Comparison of ENCODE assay signal across 8 cellular contexts in genomic region chr15:59349715-59350420, GRCh38. TPM values are rescaled to one million over a fixed set of nuclear protein-coding genes. Genes with fewer than 3 reads are reported as not detected.
DNase-seq lines count a peak whose midpoint lies in the region; ATAC-seq and TF ChIP-seq lines count a peak whose summit lies in the region.

No MANE protein-coding gene starts in this region.

- H3K9me3 ChIP-seq in SJSA1 (replicated peaks): no peaks in the 10 kb centered on the region
- H3K9me3 ChIP-seq in esophagus squamous epithelium: no peaks in the 10 kb centered on the region

- no peak for TF ChIP-seq CTCF in esophagus squamous epithelium (IDR thresholded peaks at IDR 0.05)

- WGBS in esophagus squamous epithelium, 2 donors: 36 to 53% methylated on average over 4 of the region's 4 CpGs

- DNase-seq in activated CD4-positive, CD25-positive, alpha-beta regulatory T cell treated with anti-CD3 and anti-CD28 coated beads, Interleukin-2, amount 50 U/mL, for 72 hours: no peak
- DNase-seq in SJSA1 (ENCODE audit: low read depth in 1 of 2, low spot score in 2 of 2) (peak; percentile 81), esophagus squamous epithelium (lab: John Stamatoyannopoulos, UW) (no peak), sciatic nerve (ENCODE audit: low spot score) (no peak), AML-193 (lab: John Stamatoyannopoulos, UW) (no peak), NCI-H2081 treated with DMSO at 0.1 percent for 48 hours (lab: John Stamatoyannopoulos, UW) (no peak)

- peak; percentile 95 to 97 for ATAC-seq in activated CD4-positive, CD25-positive, alpha-beta regulatory T cell treated with anti-CD3 and anti-CD28 coated beads, Interleukin-2, amount 50 U/mL, for 24 hours
- ATAC-seq in sciatic nerve: peak; percentile 76
- ATAC-seq in HG02885 (IDR thresholded peaks at IDR 0.05; ENCODE audit: poor library complexity, unreplicated experiment): no peak

- H3K27ac ChIP-seq in SJSA1: peak overlapping the region; percentile 73
- H3K27ac ChIP-seq in esophagus squamous epithelium: peak overlapping the region; percentile 69 to 87 (median 78)

- intact Hi-C loops in esophagus squamous epithelium (cut with DNase I): no loop called here
- intact Hi-C loops in sciatic nerve (cut with DNase I): no loop called here

- H3K36me3 ChIP-seq in SJSA1: no peaks in the 10 kb centered on the region
- H3K36me3 ChIP-seq in esophagus squamous epithelium: no peaks in the 10 kb centered on the region

- H3K4me1 ChIP-seq in SJSA1 (replicated peaks) (peaks cover 29% of the 10 kb centered on the region), esophagus squamous epithelium (peaks cover 8 to 58% (median 24%) of the 10 kb centered on the region in 3 donors)

- no peak for TF ChIP-seq POLR2A in esophagus squamous epithelium (IDR thresholded peaks at IDR 0.05)

- no peaks in the 10 kb centered on the region for H3K27me3 ChIP-seq in SJSA1 (replicated peaks)
- no peaks in the 10 kb centered on the region for H3K27me3 ChIP-seq in esophagus squamous epithelium

- no peak overlapping the region for H3K4me3 ChIP-seq in SJSA1
- H3K4me3 ChIP-seq in esophagus squamous epithelium: no peak overlapping the region

RNA-seq across cellular contexts. Expression of gene MYO1E, which starts 22.8 kb away (rescaled TPM):
- 111 and 122 TPM in 2 replicates for total RNA-seq in SJSA1 (2014; rRNA removed; shearing (Covaris generic))
- 100 to 1,000 TPM in 2 of 4 donors, 10 to 100 TPM in 2; 49.7 to 135 (median 82.2) TPM for total RNA-seq in esophagus squamous epithelium
- total RNA-seq in sciatic nerve: 146 TPM

Comparison
In these comparisons a context has a peak if more than half of its experiments do, and no peak if none do; other contexts are left out.
1. DNase-seq: peak in SJSA1 (2 of 2); none in activated CD4-positive, CD25-positive, alpha-beta regulatory T cell treated with anti-CD3 and anti-CD28 coated beads, Interleukin-2, amount 50 U/mL, for 72 hours (single experiment), esophagus squamous epithelium (single experiment), sciatic nerve (single experiment), AML-193 (0 of 2) and NCI-H2081 treated with DMSO at 0.1 percent for 48 hours (single experiment).